Comparison of ENCODE assay signal across 9 cellular contexts in the genomic region with DNA sequence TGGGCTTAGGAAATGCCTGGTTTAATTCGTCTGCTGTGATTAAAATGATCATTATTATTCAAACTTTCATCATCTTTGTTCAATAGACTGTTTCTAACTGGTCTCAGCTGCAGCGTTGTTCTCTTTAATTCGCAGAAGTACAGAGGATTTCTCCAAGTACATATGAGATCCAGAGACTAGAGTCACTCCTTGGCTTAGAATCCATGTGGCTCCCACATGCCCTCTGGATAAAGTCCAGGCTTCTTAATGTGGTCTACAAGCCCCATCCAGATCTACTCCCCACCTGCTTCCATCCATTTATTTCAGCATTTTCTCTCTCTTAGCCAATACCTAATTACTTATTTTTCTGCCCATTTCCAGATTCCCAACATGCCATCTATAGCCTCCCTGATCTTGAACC. TPM values are rescaled to one million over a fixed set of nuclear protein-coding genes. Genes with fewer than 3 reads are reported as not detected.
A peak's percentile ranks its signal among the peaks of the same experiment; 100 is the strongest.
DNase-seq lines count a peak whose midpoint lies in the region; ATAC-seq and TF ChIP-seq lines count a peak whose summit lies in the region.
"Had no signal": no experiment of that assay in that cellular context is flagged by ENCODE, and none has a peak within 500 bp of the region (broad histone marks: within the 10 kb centered on the region; RNA-seq: fewer than 3 reads in every experiment).

No MANE protein-coding gene starts in this region.

- H3K4me1 ChIP-seq in CD8-positive, alpha-beta memory T cell (ENCODE audit: insufficient read depth, low read length), result peaks cover 32% of the 10 kb centered on the region
- H3K4me1 ChIP-seq in MM.1S (ENCODE audit: low read length), result peaks cover 20% of the 10 kb centered on the region

- H3K9me3 ChIP-seq in CD8-positive, alpha-beta memory T cell (ENCODE audit: low read length), result no peaks in the 10 kb centered on the region
- no peaks in the 10 kb centered on the region for H3K9me3 ChIP-seq in MM.1S (replicated peaks; ENCODE audit: insufficient read depth, low read length)
- H3K9me3 ChIP-seq: heart left ventricle had no signal

- no peak overlapping the region for H3K27ac ChIP-seq in CD8-positive, alpha-beta memory T cell (ENCODE audit: low read depth, low read length)
- no peak overlapping the region for H3K27ac ChIP-seq in MM.1S (ENCODE audit: low read length)
- peak overlapping the region; percentile 28 to 95 for H3K27ac ChIP-seq in coronary artery

- no peak overlapping the region for H3K9ac ChIP-seq in MM.1S (ENCODE audit: low read length)

- DNase-seq in CD8-positive, alpha-beta memory T cell, result no peak
- DNase-seq in MM.1S, result no peak
- no peak for DNase-seq in coronary artery (ENCODE audit: low spot score)
- no peak for DNase-seq in osteocyte (ENCODE audit: extremely low spot score, unreplicated experiment)
- DNase-seq in NCI-H1048 (lab: John Stamatoyannopoulos, UW), result no peak
- DNase-seq: heart left ventricle had no signal

- no peak overlapping the region for H3K4me3 ChIP-seq in CD8-positive, alpha-beta memory T cell (ENCODE audit: low read length)
- H3K4me3 ChIP-seq in MM.1S (ENCODE audit: low read length) (no peak overlapping the region), coronary artery (peak overlapping the region; percentile 100)

- CTCF ChIA-PET in CD8-positive, alpha-beta memory T cell (lab: Charles Lee), result interaction anchor here (1.5 kb wide), 1 partner anchor 44 kb away, joined by 3 read pairs; a partner anchor contains a TSS

- H3K4me3 Mint-ChIP-seq in CD8-positive, alpha-beta memory T cell, result peak overlapping the region; percentile 78 to 93 (median 82)
- H3K4me3 Mint-ChIP-seq in osteocyte (ENCODE audit: unreplicated experiment), result peak overlapping the region; percentile 62

- peak overlapping the region; percentile 76; the same call in 1 of the 2 replicates for H2AFZ ChIP-seq in MM.1S (ENCODE audit: low read length)

- H3K79me2 ChIP-seq in MM.1S (ENCODE audit: low read length), result peaks cover 36% of the 10 kb centered on the region

- peaks cover 31 to 42% (median 42%) of the 10 kb centered on the region in 3 donors for H3K4me1 Mint-ChIP-seq in CD8-positive, alpha-beta memory T cell
- H3K4me1 Mint-ChIP-seq in osteocyte (ENCODE audit: unreplicated experiment), result peaks cover 23% of the 10 kb centered on the region

- H3K27ac Mint-ChIP-seq in CD8-positive, alpha-beta memory T cell, result peak overlapping the region; percentile 75 to 94 (median 86)
- H3K27ac Mint-ChIP-seq in osteocyte (ENCODE audit: unreplicated experiment), result peak overlapping the region; percentile 18

- no peak for TF ChIP-seq CTCF in MM.1S (IDR thresholded peaks at IDR 0.05; ENCODE audit: low read length)
- TF ChIP-seq CTCF in coronary artery (IDR thresholded peaks at IDR 0.05), result no peak
- no peak for TF ChIP-seq CTCF in osteocyte (IDR thresholded peaks at IDR 0.05)

- H3K27me3 Mint-ChIP-seq in CD8-positive, alpha-beta memory T cell, result no peaks in the 10 kb centered on the region
- H3K27me3 Mint-ChIP-seq in osteocyte (ENCODE audit: unreplicated experiment), result peaks cover 17% of the 10 kb centered on the region

- no peaks in the 10 kb centered on the region for H4K20me1 ChIP-seq in MM.1S (ENCODE audit: insufficient read depth, low read length)

- no peaks in the 10 kb centered on the region; the same call in 1 of the 2 replicates for H3F3A ChIP-seq in MM.1S (ENCODE audit: insufficient read depth, low read length)

- ATAC-seq in GM21825 (IDR thresholded peaks at IDR 0.05; ENCODE audit: unreplicated experiment) (no peak), GM21786 (IDR thresholded peaks at IDR 0.05; ENCODE audit: unreplicated experiment) (no peak), HG03442 (IDR thresholded peaks at IDR 0.05; ENCODE audit: unreplicated experiment) (no peak)

- POLR2A ChIA-PET in CD8-positive, alpha-beta memory T cell (lab: Charles Lee), result no interaction called here

- no peaks in the 10 kb centered on the region for H3K9me3 Mint-ChIP-seq in CD8-positive, alpha-beta memory T cell
- H3K9me3 Mint-ChIP-seq in osteocyte (ENCODE audit: unreplicated experiment), result no peaks in the 10 kb centered on the region

- H3K36me3 Mint-ChIP-seq in CD8-positive, alpha-beta memory T cell, result peaks cover 9 to 28% (median 10%) of the 10 kb centered on the region in 3 donors
- H3K36me3 Mint-ChIP-seq in osteocyte (ENCODE audit: unreplicated experiment), result peaks cover 14% of the 10 kb centered on the region

- H3K4me2 ChIP-seq in MM.1S (ENCODE audit: low read depth, low read length), result peak overlapping the region; percentile 63; the same call in 1 of the 2 replicates

- no peaks in the 10 kb centered on the region for H3K36me3 ChIP-seq in CD8-positive, alpha-beta memory T cell (ENCODE audit: insufficient read depth, low read length)
- peaks cover 12% of the 10 kb centered on the region; the same call in 1 of the 2 replicates for H3K36me3 ChIP-seq in MM.1S (replicated peaks; ENCODE audit: insufficient read depth, low read length)

- H3K9me2 ChIP-seq in MM.1S (replicated peaks; ENCODE audit: insufficient read depth, low read length), result no peaks in the 10 kb centered on the region

- no peaks in the 10 kb centered on the region for H3K27me3 ChIP-seq in CD8-positive, alpha-beta memory T cell (ENCODE audit: insufficient read depth, low read length, poor library complexity, severe bottlenecking)
- no peaks in the 10 kb centered on the region for H3K27me3 ChIP-seq in MM.1S (replicated peaks; ENCODE audit: insufficient read depth, low read length)
- H3K27me3 ChIP-seq: heart left ventricle had no signal

RNA-seq across cellular contexts. Expression of a gene that starts 1.1 kb away (rescaled TPM):
- total RNA-seq in CD8-positive, alpha-beta memory T cell, result 10 to 100 TPM; 19.5 to 19.9 TPM
- polyA plus RNA-seq in CD8-positive, alpha-beta memory T cell, result 7.5 TPM
- 6.2 and 6.7 TPM in 2 replicates for total RNA-seq in osteocyte

RNA-seq across cellular contexts. Expression of a gene that starts 28.6 kb away (rescaled TPM):
- total RNA-seq in CD8-positive, alpha-beta memory T cell, result 10 to 100 TPM; 33.2 to 34.7 TPM
- 18.8 TPM for polyA plus RNA-seq in CD8-positive, alpha-beta memory T cell
- total RNA-seq in osteocyte, result 53.6 and 59.5 TPM in 2 replicates

RNA-seq across cellular contexts. Expression of a gene that starts 43.6 kb away (rescaled TPM):
- 10 to 100 TPM; 15.1 to 15.8 TPM for total RNA-seq in CD8-positive, alpha-beta memory T cell
- 9.4 TPM for polyA plus RNA-seq in CD8-positive, alpha-beta memory T cell
- 9.8 and 10.1 TPM in 2 replicates for total RNA-seq in osteocyte

RNA-seq across cellular contexts. Expression of a gene that starts 43.7 kb away (rescaled TPM):
- total RNA-seq in CD8-positive, alpha-beta memory T cell, result under 1 TPM in 1 of 2 experiments, not detected in 1; 0.13 TPM
- 0.46 TPM for polyA plus RNA-seq in CD8-positive, alpha-beta memory T cell
- 1.9 and 2.2 TPM in 2 replicates for total RNA-seq in osteocyte

Comparison
In these comparisons a context has a peak if more than half of its experiments do, and no peak if none do; other contexts are left out.
1. H3K27ac ChIP-seq: peak in coronary artery (2 of 2); none in CD8-positive, alpha-beta memory T cell (single experiment) and MM.1S (single experiment).